In the genomic region with DNA sequence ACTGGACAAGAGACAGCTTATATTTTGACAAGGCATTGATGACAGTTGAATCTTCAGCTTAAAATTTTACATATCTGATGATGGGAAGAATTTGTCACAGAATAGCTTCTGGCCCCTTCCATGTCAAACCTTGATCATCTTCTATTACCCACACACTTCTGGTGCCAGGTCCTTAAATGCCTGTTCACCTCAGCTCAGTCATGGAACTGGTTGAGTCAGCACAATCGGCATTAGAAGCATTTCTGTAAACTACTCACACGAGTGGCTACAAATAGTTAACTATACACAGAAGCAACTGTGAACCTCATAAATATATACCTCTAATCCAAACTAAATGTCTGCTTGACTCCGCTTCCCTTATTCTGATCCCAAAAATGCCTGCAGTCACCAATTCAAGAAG, we compare ENCODE assay signal across 13 cellular contexts.
"Had no signal": no experiment of that assay in that cellular context is flagged by ENCODE, and none has a peak within 500 bp of the region (broad histone marks: within the 10 kb centered on the region; RNA-seq: fewer than 3 reads in every experiment).

No MANE protein-coding gene starts in this region.

- ATAC-seq: esophagus mucosa; stimulated activated naive CD8-positive, alpha-beta T cell treated with anti-CD3 and anti-CD28 coated beads, Interleukin-15, Interleukin-2, amounts not matched to agents 100 U/mL and 50 U/mL, for 24 hours had no signal

- H3K27ac Mint-ChIP-seq: activated naive CD8-positive, alpha-beta T cell treated with anti-CD3 and anti-CD28 coated beads, Interleukin-2, amount 10 ng/mL, durations not matched to agents 7 days and 5 days; nephron; T-helper 2 cell treated with Interferon-gamma antibody and Interleukin-4, amounts not matched to agents 5 μg/mL and 100 μg/mL, for 36 hours had no signal

- H3K9me3 Mint-ChIP-seq: T-helper 2 cell treated with Interferon-gamma antibody and Interleukin-4, amounts not matched to agents 5 μg/mL and 100 μg/mL, for 36 hours had no signal

- H3K27ac ChIP-seq: right atrium auricular region, transverse colon, vagina had no signal

- H3K27me3 ChIP-seq: right atrium auricular region, transverse colon, vagina had no signal

- H3K27me3 Mint-ChIP-seq: activated naive CD8-positive, alpha-beta T cell treated with anti-CD3 and anti-CD28 coated beads, Interleukin-2, amount 10 ng/mL, durations not matched to agents 7 days and 5 days had no signal

- H3K4me3 ChIP-seq: right atrium auricular region, transverse colon, vagina had no signal

- H3K4me3 Mint-ChIP-seq: activated naive CD8-positive, alpha-beta T cell treated with anti-CD3 and anti-CD28 coated beads, Interleukin-2, amount 10 ng/mL, durations not matched to agents 7 days and 5 days; nephron; T-helper 2 cell treated with Interferon-gamma antibody and Interleukin-4, amounts not matched to agents 5 μg/mL and 100 μg/mL, for 36 hours had no signal

- DNase-seq: activated CD4-positive, alpha-beta T cell treated with anti-CD3 and anti-CD28 coated beads, Interleukin-2, amount 50 U/mL, for 1 hour; activated gamma-delta T cell treated with Interleukin-2 at 50 U/mL for 16 hours; activated naive CD8-positive, alpha-beta T cell treated with anti-CD3 and anti-CD28 coated beads, Interleukin-2, amount 10 ng/mL, durations not matched to agents 7 days and 5 days; hypothalamus; mesendoderm; nucleus accumbens; stimulated activated naive CD8-positive, alpha-beta T cell treated with anti-CD3 and anti-CD28 coated beads, Interleukin-15, Interleukin-2, amounts not matched to agents 100 U/mL and 50 U/mL, for 24 hours; transverse colon had no signal
